In genomic region chr21:46005481-46005881, GRCh38 we compare ENCODE assay signal across 18 cellular contexts. TPM values are rescaled to one million over a fixed set of nuclear protein-coding genes. Genes with fewer than 3 reads are reported as not detected.
DNase-seq lines count a peak whose midpoint lies in the region; ATAC-seq, FAIRE-seq and TF ChIP-seq lines count a peak whose summit lies in the region.
"Had no signal": no experiment of that assay in that cellular context is flagged by ENCODE, and none has a peak within 500 bp of the region (broad histone marks: within the 10 kb centered on the region; RNA-seq: fewer than 3 reads in every experiment).

No MANE protein-coding gene starts in this region.

- CTCF ChIA-PET in AG04450 (lab: Charles Lee): no interaction called here

- H3K4me1 ChIP-seq in endodermal cell (ENCODE audit: control insufficient read depth, insufficient read depth, low read length) (no peaks in the 10 kb centered on the region), ovary (ENCODE audit: insufficient read depth) (peaks cover 12% of the 10 kb centered on the region), kidney (ENCODE audit: control insufficient read depth in 1 of 2, insufficient read depth in 1 of 2, low read depth in 1 of 2, low read length in 2 of 2) (no peaks in the 10 kb centered on the region)
- H3K4me1 ChIP-seq: heart right ventricle had no signal

- H3K4me1 Mint-ChIP-seq in endodermal cell: no peaks in the 10 kb centered on the region
- H3K4me1 Mint-ChIP-seq: activated naive CD8-positive, alpha-beta T cell treated with anti-CD3 and anti-CD28 coated beads, Interleukin-2, amount 10 ng/mL, durations not matched to agents 7 days and 5 days; B cell had no signal

- ATAC-seq in GM19395 (IDR thresholded peaks at IDR 0.05; ENCODE audit: unreplicated experiment): no peak
- ATAC-seq: heart right ventricle had no signal

- H3K27ac ChIP-seq in AG04450 (ENCODE audit: low read depth, low read length) (peak overlapping the region; percentile 21), endodermal cell (ENCODE audit: low read depth, low read length) (no peak overlapping the region), ovary (no peak overlapping the region), kidney (ENCODE audit: low read depth in 2 of 2, low read length in 2 of 2) (no peak overlapping the region)
- H3K27ac ChIP-seq: heart right ventricle, RWPE1 had no signal

- no peak overlapping the region for H3K9ac ChIP-seq in endodermal cell (ENCODE audit: extremely low read depth, low read length, poor library complexity, severe bottlenecking)
- H3K9ac ChIP-seq in kidney (ENCODE audit: low read length in 2 of 2): no peak overlapping the region

- peaks cover 78% of the 10 kb centered on the region for H3K9me3 ChIP-seq in AG04450 (ENCODE audit: control insufficient read depth, insufficient read depth, low read length)
- H3K9me3 ChIP-seq in endodermal cell (ENCODE audit: control insufficient read depth, low read length): no peaks in the 10 kb centered on the region
- H3K9me3 ChIP-seq in ovary: no peaks in the 10 kb centered on the region
- H3K9me3 ChIP-seq in kidney (ENCODE audit: control insufficient read depth in 1 of 2, low read length in 2 of 2): no peaks in the 10 kb centered on the region

- 93 to 94% methylated on average over 16 to 20 of the region's 20 CpGs for WGBS in endodermal cell (ENCODE audit: insufficient coverage in 1 of 2, insufficient read length in 1 of 2), 2 experiments
- WGBS in ovary, 3 donors: 93 to 95% (median 93%) methylated on average over 20 of the region's 20 CpGs

- H3K9me3 Mint-ChIP-seq in endodermal cell: no peaks in the 10 kb centered on the region

- H3K4me3 Mint-ChIP-seq in endodermal cell: no peak overlapping the region
- H3K4me3 Mint-ChIP-seq: activated naive CD8-positive, alpha-beta T cell treated with anti-CD3 and anti-CD28 coated beads, Interleukin-2, amount 10 ng/mL, durations not matched to agents 7 days and 5 days; B cell had no signal

- intact Hi-C loops in ovary (cut with DNase I) (no loop called here), kidney (cut with DNase I) (no loop called here)

- TF ChIP-seq CTCF in AG04450 (IDR thresholded peaks at IDR 0.05; ENCODE audit: low read depth, low read length): no peak
- TF ChIP-seq CTCF in GM13976 (IDR thresholded peaks at IDR 0.05; ENCODE audit: borderline replicate concordance, control extremely low read depth, extremely low read depth, insufficient read depth, missing control alignments): no peak
- TF ChIP-seq CTCF in endodermal cell (conservative IDR thresholded peaks at IDR 0.05): no peak
- no peak for TF ChIP-seq CTCF in ovary (IDR thresholded peaks at IDR 0.05)
- no peak for TF ChIP-seq CTCF in kidney (IDR thresholded peaks at IDR 0.05; ENCODE audit: borderline replicate concordance, extremely low read depth, insufficient read depth)

- no peak for TF ChIP-seq POLR2A in ovary (IDR thresholded peaks at IDR 0.05)

- POLR2A ChIA-PET in AG04450 (lab: Yijun Ruan, JAX): interaction anchor here (0.6 to 2.1 kb wide), 3 partner anchors 23 to 228 kb away, joined by 3 to 8 read pairs (median 6); no protein-coding TSS in a partner anchor

- H3K4me3 ChIP-seq in AG04450 (ENCODE audit: low read depth, low read length) (no peak overlapping the region), endodermal cell (ENCODE audit: low read length) (no peak overlapping the region), ovary (no peak overlapping the region), kidney (ENCODE audit: low read length in 2 of 2) (no peak overlapping the region)
- H3K4me3 ChIP-seq: heart right ventricle had no signal

- H3K27ac Mint-ChIP-seq in endodermal cell: no peak overlapping the region
- H3K27ac Mint-ChIP-seq: activated naive CD8-positive, alpha-beta T cell treated with anti-CD3 and anti-CD28 coated beads, Interleukin-2, amount 10 ng/mL, durations not matched to agents 7 days and 5 days; B cell had no signal

- H3K27me3 Mint-ChIP-seq in endodermal cell (ENCODE audit: insufficient read depth): no peaks in the 10 kb centered on the region
- H3K27me3 Mint-ChIP-seq: activated naive CD8-positive, alpha-beta T cell treated with anti-CD3 and anti-CD28 coated beads, Interleukin-2, amount 10 ng/mL, durations not matched to agents 7 days and 5 days; B cell had no signal

- in situ Hi-C loops in GM13976 (cut with MboI; ENCODE audit: low sequenced_read_pairs, unreplicated experiment): no loop called here

- H3K27me3 ChIP-seq in AG04450 (ENCODE audit: control insufficient read depth, insufficient read depth, low read length) (no peaks in the 10 kb centered on the region), endodermal cell (ENCODE audit: control insufficient read depth, insufficient read depth, low read length, poor library complexity, severe bottlenecking) (no peaks in the 10 kb centered on the region), ovary (no peaks in the 10 kb centered on the region)
- H3K27me3 ChIP-seq: heart right ventricle had no signal

- no peak for FAIRE-seq in kidney (lab: Jason Lieb, UNC)
- FAIRE-seq: colon, endometrium, GM18507 had no signal

- no peak for TF ChIP-seq EP300 in ovary (IDR thresholded peaks at IDR 0.05)

- H3K36me3 Mint-ChIP-seq in endodermal cell (ENCODE audit: low read depth): peaks cover 16% of the 10 kb centered on the region
- H3K36me3 Mint-ChIP-seq: activated naive CD8-positive, alpha-beta T cell treated with anti-CD3 and anti-CD28 coated beads, Interleukin-2, amount 10 ng/mL, durations not matched to agents 7 days and 5 days had no signal

- H3K36me3 ChIP-seq in endodermal cell (ENCODE audit: control insufficient read depth, insufficient read depth, low read length) (no peaks in the 10 kb centered on the region), ovary (no peaks in the 10 kb centered on the region), kidney (ENCODE audit: control insufficient read depth in 1 of 2, insufficient read depth in 2 of 2, low read length in 2 of 2) (no peaks in the 10 kb centered on the region)

- DNase-seq in AG04450 (ENCODE audit: low read depth, low spot score) (no peak), GM13976 (ENCODE audit: low spot score) (peak; percentile 25), endodermal cell (peak; percentile 52), ovary (peak in 4 of 5 donors; percentile 27 to 42 (median 36)), NOMO-1 treated with dmso at 0.1 percent for 144 hours (lab: John Stamatoyannopoulos, UW; ENCODE audit: unreplicated experiment) (no peak), kidney (no peak)
- DNase-seq: activated CD4-positive, alpha-beta T cell treated with anti-CD3 and anti-CD28 coated beads for 1 hour; activated naive CD8-positive, alpha-beta T cell treated with anti-CD3 and anti-CD28 coated beads, Interleukin-2, amount 10 ng/mL, durations not matched to agents 7 days and 5 days; DMS79 treated with DMSO at 0.1 percent for 48 hours; NCI-H1417 treated with DMSO at 0.1 percent for 48 hours; NCI-H510A treated with DMSO at 0.1 percent for 48 hours had no signal

RNA-seq across cellular contexts. Expression of gene COL6A1, which starts 23.9 kb away (rescaled TPM):
- 493 and 591 TPM in 2 replicates for polyA plus RNA-seq in AG04450 (2011; rRNA removed)
- 196 and 210 TPM in 2 replicates for polyA minus RNA-seq in AG04450 (2011; rRNA and poly(A)+ RNA removed)
- total RNA-seq in endodermal cell: 100 to 1,000 TPM; 232 to 407 TPM
- polyA plus RNA-seq in endodermal cell (2013, experiment 1 of 2): 172 TPM
- 154 TPM for polyA plus RNA-seq in endodermal cell (2013, experiment 2 of 2)
- 100 to 1,000 TPM; 389 to 779 (median 731) TPM for total RNA-seq in ovary
- polyA plus RNA-seq in ovary: 100 to 1,000 TPM; 112 to 905 TPM
- total RNA-seq in kidney: 127 TPM
- 112 TPM for polyA plus RNA-seq in kidney (ENCODE audit: insufficient read depth, low read depth, low replicate concordance)

Comparison
In these comparisons a context has a peak if more than half of its experiments do, and no peak if none do; other contexts are left out.
1. DNase-seq: peak in GM13976 (single experiment), endodermal cell (single experiment) and ovary (4 of 5); none in AG04450 (single experiment), NOMO-1 treated with dmso at 0.1 percent for 144 hours (single experiment) and kidney (single experiment).